ENCODE assay signal across 6 cellular contexts in genomic region chr7:149316606-149317005, GRCh38.
"Had no signal": no experiment of that assay in that cellular context is flagged by ENCODE, and none has a peak within 500 bp of the region (broad histone marks: within the 10 kb centered on the region; RNA-seq: fewer than 3 reads in every experiment).

No MANE protein-coding gene starts in this region.

- ATAC-seq: GM23338, HCT116, HepG2 had no signal

- H3K4me1 Mint-ChIP-seq: IgD-negative memory B cell had no signal

- DNase-seq: H7, KG1 had no signal

- H3K27ac Mint-ChIP-seq: GM23338, IgD-negative memory B cell had no signal

- H3K4me3 Mint-ChIP-seq: GM23338, IgD-negative memory B cell had no signal

- H3K9me3 Mint-ChIP-seq: GM23338, IgD-negative memory B cell had no signal

- H3K36me3 Mint-ChIP-seq: IgD-negative memory B cell had no signal
